Comparison of ENCODE assay signal across 8 cellular contexts in genomic region chr20:36063916-36064660, GRCh38.
A peak's percentile ranks its signal among the peaks of the same experiment; 100 is the strongest.
DNase-seq lines count a peak whose midpoint lies in the region; ATAC-seq and TF ChIP-seq lines count a peak whose summit lies in the region.

No MANE protein-coding gene starts in this region.

- H3K79me1 ChIP-seq in IMR-90 (ENCODE audit: low read depth in 1 of 2, low read length in 2 of 2) = no peaks in the 10 kb centered on the region

- H2BK5ac ChIP-seq in IMR-90 (ENCODE audit: low read depth, low read length, poor library complexity, severe bottlenecking) = no peak overlapping the region

- TF ChIP-seq CTCF in AG10803 (conservative IDR thresholded peaks at IDR 0.05; ENCODE audit: low read length) (no peak), IMR-90 (conservative IDR thresholded peaks at IDR 0.05; ENCODE audit: low read depth, low read length) (no peak), cardiac fibroblast (IDR thresholded peaks at IDR 0.05; ENCODE audit: low read depth, low read length) (no peak), mesothelial cell of epicardium (IDR thresholded peaks at IDR 0.05; ENCODE audit: unreplicated experiment) (no peak)

- no peak overlapping the region for H3K56ac ChIP-seq in IMR-90 (ENCODE audit: extremely low read depth, insufficient read depth, low read length)

- H4K91ac ChIP-seq in IMR-90 (ENCODE audit: insufficient read depth, low read depth, low read length) = no peak overlapping the region; the same call in 1 of the 2 replicates

- peak overlapping the region; percentile 8 to 60; a peak in 2 of 4 replicates for H4K8ac ChIP-seq in IMR-90 (ENCODE audit: low read depth in 2 of 2, low read length in 2 of 2)

- no peak overlapping the region for H2BK15ac ChIP-seq in IMR-90 (ENCODE audit: low read depth, low read length)

- H3K9me1 ChIP-seq in IMR-90 (ENCODE audit: insufficient read depth, low read length) = no peaks in the 10 kb centered on the region; the same call in 1 of the 2 replicates

- peak overlapping the region; percentile 48; the same call in 1 of the 2 replicates for H3K9ac ChIP-seq in IMR-90 (ENCODE audit: low read depth, low read length)

- peak overlapping the region; percentile 50 for H3K27ac Mint-ChIP-seq in mesothelial cell of epicardium

- no peak overlapping the region for H2BK120ac ChIP-seq in IMR-90 (ENCODE audit: low read depth, low read length)

- H3K27me3 ChIP-seq in IMR-90 (ENCODE audit: control insufficient read depth, insufficient read depth, low read length) = 0 out of 2 replicates have a peak, but pooled peaks cover 2% of the 10 kb centered on the region

- no TSS peak for BruUV-seq in IMR-90 (replicated peaks; lab: Mats Ljungman, UMichigan)

- H3K27me3 Mint-ChIP-seq in mesothelial cell of epicardium (ENCODE audit: low read depth) = no peaks in the 10 kb centered on the region

- H3K9me3 ChIP-seq in IMR-90 (ENCODE audit: control insufficient read depth, insufficient read depth, low read length) = no peaks in the 10 kb centered on the region

- intact Hi-C loops in IMR-90 (cut with micrococcal nuclease) = no loop called here

- WGBS in IMR-90 (ENCODE audit: extremely low coverage in 2 of 2, insufficient read length in 1 of 2), 2 experiments = 0% methylated on average over 1 of the region's 26 CpGs; no CpG with 5 or more reads in 1 of the 2 experiments

- DNase-seq in AG10803 (ENCODE audit: low read depth) = no peak
- DNase-seq in IMR-90 = no peak
- DNase-seq in cardiac fibroblast (ENCODE audit: low read depth in 2 of 2) = no peak
- no peak for DNase-seq in mesothelial cell of epicardium (ENCODE audit: low spot score in 2 of 2, unreplicated experiment in 2 of 2)
- no peak for DNase-seq in NCI-H774 (lab: John Stamatoyannopoulos, UW)
- no peak for DNase-seq in GM03348 (ENCODE audit: low spot score)
- no peak for DNase-seq in activated naive CD4-positive, alpha-beta T cell treated with Interleukin-2 at 50 U/mL for 16 hours

- 0 out of 2 replicates have a peak overlapping the region, but pooled peaks have one; percentile 5 for H3K23ac ChIP-seq in IMR-90 (ENCODE audit: low read depth, low read length)

- H4K5ac ChIP-seq in IMR-90 (ENCODE audit: low read depth, low read length) = no peak overlapping the region

- H3K4me1 Mint-ChIP-seq in mesothelial cell of epicardium = no peaks in the 10 kb centered on the region

- peak overlapping the region; percentile 84 for H3K4me3 Mint-ChIP-seq in mesothelial cell of epicardium

- dilution Hi-C loops in IMR-90 (cut with HindIII; ENCODE audit: low sequenced_read_pairs, unreplicated experiment) = no loop called here

- H3K27ac ChIP-seq in IMR-90 (ENCODE audit: insufficient read depth, low read length) = no peak overlapping the region; the same call in 1 of the 2 replicates

- no peaks in the 10 kb centered on the region for H3K9me3 Mint-ChIP-seq in mesothelial cell of epicardium

- POLR2A ChIA-PET in IMR-90 (lab: Charles Lee; ENCODE audit: unreplicated experiment) = no interaction called here

- H3K18ac ChIP-seq in IMR-90 (ENCODE audit: low read depth, low read length) = no peak overlapping the region

- no peaks in the 10 kb centered on the region for H3K36me3 Mint-ChIP-seq in mesothelial cell of epicardium

- H3K4me1 ChIP-seq in IMR-90 (ENCODE audit: control insufficient read depth, insufficient read depth, low read length) = 0 out of 2 replicates have a peak, but pooled peaks cover 1% of the 10 kb centered on the region

- H2AK9ac ChIP-seq in IMR-90 (replicated peaks; ENCODE audit: low read depth, low read length, poor library complexity) = peak overlapping the region; percentile 43

- no peak overlapping the region for H2BK20ac ChIP-seq in IMR-90 (ENCODE audit: low read depth, low read length)

- H3K36me3 ChIP-seq in IMR-90 (ENCODE audit: control insufficient read depth, insufficient read depth, low read length) = no peaks in the 10 kb centered on the region

- H2AK5ac ChIP-seq in IMR-90 (ENCODE audit: low read depth, low read length) = no peak overlapping the region

- in situ Hi-C loops in IMR-90 (cut with MboI; ENCODE audit: low sequenced_read_pairs) = no loop called here

- no peaks in the 10 kb centered on the region for H4K20me1 ChIP-seq in IMR-90 (ENCODE audit: insufficient read depth, low read length)

- peak overlapping the region; percentile 99 for H2AFZ ChIP-seq in IMR-90 (replicated peaks; ENCODE audit: low read length, poor library complexity)

- CTCF ChIA-PET in IMR-90 (lab: Yijun Ruan, JAX) = no interaction called here

- TF ChIP-seq POLR2A in IMR-90 (IDR thresholded peaks at IDR 0.05; ENCODE audit: low read depth, low read length) = no peak

- no peak overlapping the region for H3K4ac ChIP-seq in IMR-90 (ENCODE audit: low read depth, low read length)

- peak overlapping the region; percentile 14; the same call in 1 of the 2 replicates for H3K14ac ChIP-seq in IMR-90 (replicated peaks; ENCODE audit: low read depth, low read length)

- peak overlapping the region; percentile 65 for H3K4me3 ChIP-seq in AG10803 (ENCODE audit: low read length)
- peak overlapping the region; percentile 56 for H3K4me3 ChIP-seq in IMR-90 (ENCODE audit: insufficient read depth, low read depth, low read length)
- H3K4me3 ChIP-seq in cardiac fibroblast (replicated peaks in 1 of 2; ENCODE audit: low read depth in 2 of 2, low read length in 2 of 2) = peak overlapping the region; percentile 45 to 57

- H3K4me2 ChIP-seq in IMR-90 (ENCODE audit: low read depth, low read length) = peak overlapping the region; percentile 75

- no peak for TF ChIP-seq RAD21 in IMR-90 (IDR thresholded peaks at IDR 0.05; ENCODE audit: low read length)

- no peak; the same call in 1 of the 2 replicates for ATAC-seq in IMR-90 (ENCODE audit: low read depth)
- no peak for ATAC-seq in HG03175 (IDR thresholded peaks at IDR 0.05; ENCODE audit: unreplicated experiment)

TF ChIP-seq in IMR-90, 13 proteins besides CTCF, POLR2A, EP300 and RAD21:
- TF ChIP-seq ELK1 (IDR thresholded peaks at IDR 0.05; ENCODE audit: borderline replicate concordance, low read depth, low read length) (no peak), USF2 (IDR thresholded peaks at IDR 0.05; ENCODE audit: low read depth, low read length) (no peak), CEBPB (IDR thresholded peaks at IDR 0.05; ENCODE audit: low read depth, low read length) (no peak), FOS (IDR thresholded peaks at IDR 0.05; ENCODE audit: low read depth, low read length) (no peak), RCOR1 (IDR thresholded peaks at IDR 0.05; ENCODE audit: insufficient replicate concordance, low read length) (no peak), MXI1 (IDR thresholded peaks at IDR 0.05; ENCODE audit: borderline replicate concordance, low read depth, low read length) (no peak), SMC3 (IDR thresholded peaks at IDR 0.05; ENCODE audit: low read depth, low read length) (no peak), NFE2L2 (IDR thresholded peaks at IDR 0.05; ENCODE audit: low read depth, low read length) (no peak), BHLHE40 (IDR thresholded peaks at IDR 0.05; ENCODE audit: low read depth, low read length) (no peak), CHD1 (IDR thresholded peaks at IDR 0.05; ENCODE audit: low read depth, low read length) (no peak), MAZ (IDR thresholded peaks at IDR 0.05; ENCODE audit: borderline replicate concordance, low read depth, low read length) (no peak), MAFK (IDR thresholded peaks at IDR 0.05; ENCODE audit: low read depth, low read length) (no peak), RFX5 (IDR thresholded peaks at IDR 0.05; ENCODE audit: low read depth, low read length) (no peak)
